20 cellular contexts compared by ENCODE assay signal in genomic region chr6:91626935-91627334, GRCh38.
DNase-seq lines count a peak whose midpoint lies in the region; ATAC-seq and TF ChIP-seq lines count a peak whose summit lies in the region.
"Had no signal": no experiment of that assay in that cellular context is flagged by ENCODE, and none has a peak within 500 bp of the region (broad histone marks: within the 10 kb centered on the region; RNA-seq: fewer than 3 reads in every experiment).

No MANE protein-coding gene starts in this region.

- TF ChIP-seq CTCF in LNCaP clone FGC (IDR thresholded peaks at IDR 0.05; ENCODE audit: control insufficient read depth, extremely low read depth, insufficient read depth): no peak

- no peak overlapping the region for H3K4me3 ChIP-seq in LNCaP clone FGC (ENCODE audit: low read depth, low read length)
- H3K4me3 ChIP-seq: GM12878, GM23338 had no signal

- DNase-seq in HPDE6-E6E7 (ENCODE audit: extremely low spot score): peak; percentile 49
- DNase-seq in LNCaP clone FGC (ENCODE audit: low read depth): peak; percentile 10
- DNase-seq in astrocyte of the hippocampus (ENCODE audit: low read depth, low spot score): peak; percentile 11
- DNase-seq in kidney tubule cell (ENCODE audit: low spot score): peak; percentile 2
- no peak for DNase-seq in effector CD4-positive, alpha-beta T cell
- DNase-seq: Caco-2, GDM1, MM.1S, NCI-H1092 treated with DMSO at 0.1 percent for 48 hours, NCI-H187, NCI-H2171 treated with DMSO at 0.1 percent for 48 hours, SHP77, SK-N-SH, T-helper 1 cell had no signal

- ATAC-seq in activated CD4-positive, CD25-positive, alpha-beta regulatory T cell treated with anti-CD3 and anti-CD28 coated beads, Interleukin-2, amount 50 U/mL, for 24 hours: no peak
- ATAC-seq in GM18870 (IDR thresholded peaks at IDR 0.05; ENCODE audit: unreplicated experiment): no peak
- ATAC-seq: GM12878, GM23338, HCT116, HepG2 had no signal
